8 cellular contexts compared by ENCODE assay signal in genomic region chr7:93117852-93118530, GRCh38. TPM values are rescaled to one million over a fixed set of nuclear protein-coding genes. Genes with fewer than 3 reads are reported as not detected.
DNase-seq lines count a peak whose midpoint lies in the region; ATAC-seq, FAIRE-seq and TF ChIP-seq lines count a peak whose summit lies in the region.

TSS of gene SAMD9 (minus strand) at chr7:93117979. CDS start at chr7:93106097, 11,882 bp downstream.

- peaks cover 34% of the 10 kb centered on the region for H3K79me2 ChIP-seq in Karpas-422 (ENCODE audit: low read length)

- H4K20me1 ChIP-seq in Karpas-422 (ENCODE audit: insufficient read depth, low read depth, low read length), result no peaks in the 10 kb centered on the region

- H3K9me2 ChIP-seq in Karpas-422 (replicated peaks; ENCODE audit: insufficient read depth, low read length), result no peaks in the 10 kb centered on the region

- peak; percentile 92 for FAIRE-seq in RCC 7860 (lab: Jason Lieb, UNC)

- H3K36me3 ChIP-seq in Karpas-422 (ENCODE audit: insufficient read depth, low read length), result peaks cover 10% of the 10 kb centered on the region
- peaks cover 0 to 9% of the 10 kb centered on the region in 2 donors for H3K36me3 ChIP-seq in gastroesophageal sphincter

- H2AFZ ChIP-seq in Karpas-422 (ENCODE audit: low read length), result peak within 1 kb of the TSS; percentile 68

- H3K9ac ChIP-seq in Karpas-422 (ENCODE audit: low read length), result peak within 1 kb of the TSS; percentile 54

- no peak for TF ChIP-seq EP300 in gastroesophageal sphincter (IDR thresholded peaks at IDR 0.05)

- H3K9me3 ChIP-seq in Karpas-422 (ENCODE audit: low read length), result no peaks in the 10 kb centered on the region
- peaks cover 0 to 18% (median 0%) of the 10 kb centered on the region in 3 donors for H3K9me3 ChIP-seq in gastroesophageal sphincter

- H3K27me3 ChIP-seq in Karpas-422 (ENCODE audit: low read length) (no peaks in the 10 kb centered on the region), gastroesophageal sphincter (no peaks in the 10 kb centered on the region)

- 13 to 15% methylated on average over 4 of the region's 4 CpGs for WGBS in gastroesophageal sphincter (ENCODE audit: low coverage in 1 of 2), 2 donors

- DNase-seq in GM04504 (ENCODE audit: low read depth) (peak; percentile 72), H4 (ENCODE audit: low spot score) (peak; percentile 97), Karpas-422 (peak; percentile 96), RCC 7860 (ENCODE audit: low spot score) (peak; percentile 82), retina (peak; percentile 9), occipital lobe (lab: John Stamatoyannopoulos, UW) (no peak)
- peak; percentile 29 for DNase-seq in activated gamma-delta T cell treated with anti-CD3 and anti-CD28 coated beads, Interleukin-2, amount 50 U/mL, for 16 hours (ENCODE audit: low read depth)

- H3K4me1 ChIP-seq in Karpas-422 (ENCODE audit: low read length), result peaks cover 31% of the 10 kb centered on the region
- H3K4me1 ChIP-seq in gastroesophageal sphincter, result peaks cover 0 to 11% (median 3%) of the 10 kb centered on the region in 3 donors

- peak within 1 kb of the TSS; percentile 69 for H3K4me3 ChIP-seq in Karpas-422 (ENCODE audit: low read length)
- H3K4me3 ChIP-seq in gastroesophageal sphincter, result peak within 1 kb of the TSS; percentile 46 to 69

- ATAC-seq in gastroesophageal sphincter, result peak; percentile 79

- no peak for TF ChIP-seq CTCF in gastroesophageal sphincter (IDR thresholded peaks at IDR 0.05)

- H3K4me2 ChIP-seq in Karpas-422 (ENCODE audit: low read depth, low read length, poor library complexity, severe bottlenecking), result peak within 1 kb of the TSS; percentile 79

- TF ChIP-seq POLR2A in gastroesophageal sphincter (IDR thresholded peaks at IDR 0.05), result no peak

- H3K27ac ChIP-seq in Karpas-422 (ENCODE audit: low read length) (peak within 1 kb of the TSS; percentile 60), gastroesophageal sphincter (peak within 1 kb of the TSS; percentile 29 to 62 (median 56))

RNA-seq across cellular contexts. Expression of gene SAMD9, which starts in this region (rescaled TPM):
- 24.0 and 36.5 TPM in 2 replicates for total RNA-seq in H4 (2014; rRNA removed; shearing (Covaris generic))
- 16.9 and 28.8 TPM in 2 replicates for total RNA-seq in Karpas-422 (2014; rRNA removed; shearing (Covaris generic); ENCODE audit: low replicate concordance)
- 10 to 100 TPM in 1 of 4 donors, 1 to 10 TPM in 3; 2.4 to 12.2 (median 5.0) TPM for total RNA-seq in gastroesophageal sphincter
- 3.3 TPM for total RNA-seq in occipital lobe
